ENCODE assay signal across 25 cellular contexts in the genomic region with DNA sequence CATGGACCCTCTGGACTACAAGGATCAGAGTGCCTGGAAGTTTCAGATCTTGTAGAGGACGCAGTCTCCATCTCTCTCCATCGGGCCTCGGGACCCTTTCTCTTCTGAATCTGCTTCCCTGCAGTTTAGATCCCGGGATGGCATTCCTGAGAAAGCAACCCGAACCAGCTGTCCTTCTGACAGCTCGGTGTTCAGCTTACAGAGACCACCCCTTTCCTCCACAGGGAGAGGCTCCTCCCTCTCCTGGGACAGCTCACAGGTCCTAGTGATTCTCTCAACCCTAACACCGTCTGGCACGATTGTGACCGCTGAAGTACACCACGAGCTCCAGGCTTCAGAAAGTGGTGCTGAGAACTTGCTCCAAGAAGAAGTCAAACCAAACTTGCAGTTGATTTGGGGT. TPM values are rescaled to one million over a fixed set of nuclear protein-coding genes. Genes with fewer than 3 reads are reported as not detected.
DNase-seq lines count a peak whose midpoint lies in the region; ATAC-seq, FAIRE-seq and TF ChIP-seq lines count a peak whose summit lies in the region.
"Had no signal": no experiment of that assay in that cellular context is flagged by ENCODE, and none has a peak within 500 bp of the region (broad histone marks: within the 10 kb centered on the region; RNA-seq: fewer than 3 reads in every experiment).

No MANE protein-coding gene starts in this region.

- H3K9me3 ChIP-seq in K562 (replicated peaks; ENCODE audit: control insufficient read depth, insufficient read depth, low read depth, low read length) (no peaks in the 10 kb centered on the region; the same call in 1 of the 2 replicates), kidney (ENCODE audit: control insufficient read depth in 1 of 2, low read length in 2 of 2) (no peaks in the 10 kb centered on the region), parathyroid adenoma (ENCODE audit: control insufficient read depth, low read length) (no peaks in the 10 kb centered on the region)

- no peak for TF ChIP-seq RAD21 in K562 (CRISPR knock-in tag; conservative IDR thresholded peaks at IDR 0.05 in 1 of 2, IDR thresholded peaks at IDR 0.05 in 1 of 2)

- BruUV-seq in K562 (replicated peaks; lab: Mats Ljungman, UMichigan) = no TSS peak

- no peak for TF ChIP-seq POLR2A in K562 (conservative IDR thresholded peaks at IDR 0.05)

- POLR2A ChIA-PET in K562 (lab: Yijun Ruan, JAX) = interaction anchor here (0.5 to 0.6 kb wide), 3 partner anchors 11 to 1464 kb away, joined by 3 to 4 read pairs (median 3); no protein-coding TSS in a partner anchor

- no peak overlapping the region for H3K4me2 ChIP-seq in K562 (ENCODE audit: insufficient read depth, low read length)
- no peak overlapping the region for H3K4me2 ChIP-seq in parathyroid adenoma (ENCODE audit: low read length)

- in situ Hi-C loops in K562 (cut with MboI) = no loop called here

- no peaks in the 10 kb centered on the region for H4K20me1 ChIP-seq in K562 (replicated peaks; ENCODE audit: control insufficient read depth, insufficient read depth, low read length)

- TF ChIP-seq EP300 in K562 (IDR thresholded peaks at IDR 0.05; ENCODE audit: low read length) = no peak

- TF ChIP-seq CTCF in K562 (IDR thresholded peaks at IDR 0.05 in 2 of 3, conservative IDR thresholded peaks at IDR 0.05 in 1 of 3; ENCODE audit: insufficient read depth in 2 of 3, low read depth in 1 of 3, low read length in 3 of 3) = no peak
- no peak for TF ChIP-seq CTCF in kidney (IDR thresholded peaks at IDR 0.05; ENCODE audit: borderline replicate concordance, extremely low read depth, insufficient read depth)
- TF ChIP-seq CTCF in parathyroid adenoma (IDR thresholded peaks at IDR 0.05) = no peak

- WGBS in K562 (ENCODE audit: insufficient coverage, low coverage, missing lambda C conversion rate) = 20% methylated on average over 10 of the region's 10 CpGs

- peaks cover 2 to 11% of the 10 kb centered on the region in 2 experiments for H3K27me3 ChIP-seq in K562 (ENCODE audit: control insufficient read depth in 2 of 2, insufficient read depth in 2 of 2, low read length in 2 of 2)
- H3K27me3 ChIP-seq in parathyroid adenoma (ENCODE audit: control insufficient read depth, insufficient read depth, low read length) = no peaks in the 10 kb centered on the region

- no peak overlapping the region for H3K27ac ChIP-seq in K562 (ENCODE audit: extremely low read depth, low read depth, low read length)
- no peak overlapping the region for H3K27ac ChIP-seq in kidney (ENCODE audit: low read depth in 2 of 2, low read length in 2 of 2)
- no peak overlapping the region for H3K27ac ChIP-seq in parathyroid adenoma

- no peaks in the 10 kb centered on the region for H3K79me2 ChIP-seq in K562 (ENCODE audit: control insufficient read depth, insufficient read depth, low read length)
- no peaks in the 10 kb centered on the region for H3K79me2 ChIP-seq in parathyroid adenoma

- H3K4me1 ChIP-seq in K562 (replicated peaks in 1 of 2; ENCODE audit: control insufficient read depth in 2 of 2, insufficient read depth in 2 of 2, low read length in 2 of 2) (peaks cover 0 to 5% of the 10 kb centered on the region in 2 experiments; a peak in 2 of 5 replicates), kidney (ENCODE audit: control insufficient read depth in 1 of 2, insufficient read depth in 1 of 2, low read depth in 1 of 2, low read length in 2 of 2) (no peaks in the 10 kb centered on the region), parathyroid adenoma (no peaks in the 10 kb centered on the region)

- no peak for ATAC-seq in K562
- ATAC-seq: right cardiac atrium; stimulated activated naive CD8-positive, alpha-beta T cell treated with anti-CD3 and anti-CD28 coated beads, Interleukin-15, Interleukin-2, amounts not matched to agents 100 U/mL and 50 U/mL, for 24 hours had no signal

- H3K9me1 ChIP-seq in K562 (ENCODE audit: control insufficient read depth, insufficient read depth, low read length) = no peaks in the 10 kb centered on the region

- CTCF ChIA-PET in K562 (lab: Yijun Ruan, JAX; ENCODE audit: low intra/inter-chr PET ratio) = no interaction called here

- H3K4me3 ChIP-seq in K562 (no peak overlapping the region), kidney (ENCODE audit: low read length in 2 of 2) (no peak overlapping the region), parathyroid adenoma (ENCODE audit: low read depth, low read length) (no peak overlapping the region)

- intact Hi-C loops in K562 (cut with micrococcal nuclease) (no loop called here), kidney (cut with DNase I) (no loop called here)

- H2AFZ ChIP-seq in K562 (ENCODE audit: low read depth, low read length) (0 out of 2 replicates have a peak overlapping the region, but pooled peaks have one; percentile 30), parathyroid adenoma (peak overlapping the region; percentile 62)

- DNase-seq in NCI-H524 (lab: John Stamatoyannopoulos, UW) (peak; percentile 45 to 78), K562 (ENCODE audit: extremely low read depth in 1 of 4, low spot score in 3 of 4) (no peak), kidney (peak; percentile 4), NCI-H748 treated with DMSO at 0.1 percent for 48 hours (lab: John Stamatoyannopoulos, UW) (no peak), H4 (ENCODE audit: low spot score) (no peak), GOT3 (lab: John Stamatoyannopoulos, UW) (no peak)
- DNase-seq: activated CD4-positive, alpha-beta memory T cell treated with anti-CD3 and anti-CD28 coated beads, Interleukin-2, amount 10 ng/mL, durations not matched to agents 7 days and 5 days; activated CD4-positive, CD25-positive, alpha-beta regulatory T cell; activated gamma-delta T cell; CD4-positive, CD25-positive, alpha-beta regulatory T cell; GF-D8; NCI-H1092; NCI-H2029; NCI-H446 treated with DMSO at 0.1 percent for 48 hours; occipital lobe; right cardiac atrium; stimulated activated CD4-positive, alpha-beta T cell treated with anti-CD3 and anti-CD28 coated beads, Interleukin-12 subunit alpha, Interleukin-12 subunit beta, amount 100 ng/mL, for 4 hours; stimulated activated CD4-positive, alpha-beta T cell treated with anti-CD3 and anti-CD28 coated beads, Interleukin-4, amount 100 ng/mL, for 4 hours; stimulated activated naive CD8-positive, alpha-beta T cell treated with anti-CD3 and anti-CD28 coated beads, Interleukin-15, Interleukin-2, amounts not matched to agents 100 U/mL and 50 U/mL, for 24 hours had no signal

- FAIRE-seq in K562 (lab: Jason Lieb, UNC) (no peak), kidney (lab: Jason Lieb, UNC) (no peak)

- H3K36me3 ChIP-seq in K562 (ENCODE audit: control insufficient read depth, insufficient read depth, low read length) = no peaks in the 10 kb centered on the region
- no peaks in the 10 kb centered on the region for H3K36me3 ChIP-seq in kidney (ENCODE audit: control insufficient read depth in 1 of 2, insufficient read depth in 2 of 2, low read length in 2 of 2)
- no peaks in the 10 kb centered on the region for H3K36me3 ChIP-seq in parathyroid adenoma (ENCODE audit: control insufficient read depth, insufficient read depth, low read length)

- H3K9ac ChIP-seq in K562 (ENCODE audit: insufficient read depth in 1 of 2, low read depth in 2 of 2, low read length in 2 of 2) (no peak overlapping the region; a peak in 1 of 4 replicates), kidney (ENCODE audit: low read length in 2 of 2) (no peak overlapping the region), parathyroid adenoma (no peak overlapping the region)

RNA-seq across cellular contexts. Expression of gene CRX, which starts 18.2 kb away (rescaled TPM):
- total RNA-seq in K562 (2011; cell fraction: chromatin; rRNA removed; ENCODE audit: low replicate concordance) = not detected in 2 replicates
- total RNA-seq in K562 (2011; cell fraction: nucleolus; rRNA removed) = not detected in 2 replicates
- total RNA-seq in K562 (2011; cell fraction: nucleoplasm; rRNA removed) = not detected in 2 replicates
- total RNA-seq in K562 (2014; rRNA removed) (not detected in 2 replicates), K562 (2014; rRNA removed; fragmentation: Illumina TruSeq; extraction: Trizol) (not detected in 2 replicates), K562 (2015; rRNA removed; fragmentation: Illumina TruSeq; extraction: Trizol) (not detected in 2 replicates), K562 (2021) (not detected in 2 replicates), kidney (not detected)
- polyA plus RNA-seq in K562 (2011; rRNA removed) (not detected in 2 replicates), K562 (2014; fragmentation: Illumina TruSeq; extraction: Trizol) (not detected in 2 replicates), K562 (2014; fragmentation: Nextera tagmentation; extraction: Ambion mirVana) (under 1 TPM in 1 of 2 experiments, not detected in 1; 0.01 TPM), K562 (2014; rRNA removed) (not detected in 2 replicates), kidney (ENCODE audit: insufficient read depth, low read depth, low replicate concordance) (not detected)
- not detected in 2 replicates for polyA plus RNA-seq in K562 (2011; cell fraction: cytosol; rRNA removed)
- not detected in 2 replicates for polyA plus RNA-seq in K562 (2011; cell fraction: nucleus; rRNA removed)
- polyA plus RNA-seq in K562 (2012) = 0.01 and 0.04 TPM in 2 replicates
- not detected in 2 replicates for polyA minus RNA-seq in K562 (2011; rRNA and poly(A)+ RNA removed)
- not detected in 2 replicates for polyA minus RNA-seq in K562 (2011; cell fraction: cytosol; rRNA and poly(A)+ RNA removed)
- polyA minus RNA-seq in K562 (2011; cell fraction: nucleus; rRNA and poly(A)+ RNA removed) = not detected in 2 replicates
- total RNA-seq in H4 (2014; rRNA removed; shearing (Covaris generic)) = not detected in 2 replicates
- total RNA-seq: activated CD4-positive, alpha-beta memory T cell treated with anti-CD3 and anti-CD28 coated beads, Interleukin-2, amount 10 ng/mL, durations not matched to agents 7 days and 5 days; CD4-positive, CD25-positive, alpha-beta regulatory T cell; LHCN-M2; lower leg skin; occipital lobe; right cardiac atrium; RPMI7951 had no signal
- polyA plus RNA-seq: CD4-positive, CD25-positive, alpha-beta regulatory T cell; right cardiac atrium had no signal

RNA-seq across cellular contexts. Expression of gene TPRX2, which starts 19.1 kb away (rescaled TPM):
- not detected in 2 replicates for total RNA-seq in K562 (2011; cell fraction: chromatin; rRNA removed; ENCODE audit: low replicate concordance)
- not detected in 2 replicates for total RNA-seq in K562 (2011; cell fraction: nucleolus; rRNA removed)
- not detected in 2 replicates for total RNA-seq in K562 (2011; cell fraction: nucleoplasm; rRNA removed)
- total RNA-seq in K562 (2014; rRNA removed) (not detected in 2 replicates), K562 (2014; rRNA removed; fragmentation: Illumina TruSeq; extraction: Trizol) (not detected in 2 replicates), K562 (2015; rRNA removed; fragmentation: Illumina TruSeq; extraction: Trizol) (not detected in 2 replicates), K562 (2021) (not detected in 2 replicates), kidney (not detected)
- polyA plus RNA-seq in K562 (2011; rRNA removed) (not detected in 2 replicates), K562 (2014; fragmentation: Illumina TruSeq; extraction: Trizol) (not detected in 2 replicates), K562 (2014; fragmentation: Nextera tagmentation; extraction: Ambion mirVana) (not detected), K562 (2014; rRNA removed) (not detected in 2 replicates), kidney (ENCODE audit: insufficient read depth, low read depth, low replicate concordance) (not detected)
- polyA plus RNA-seq in K562 (2011; cell fraction: cytosol; rRNA removed) = not detected in 2 replicates
- polyA plus RNA-seq in K562 (2011; cell fraction: nucleus; rRNA removed) = not detected in 2 replicates
- not detected in 2 replicates for polyA plus RNA-seq in K562 (2012)
- polyA minus RNA-seq in K562 (2011; rRNA and poly(A)+ RNA removed) = not detected in 2 replicates
- not detected in 2 replicates for polyA minus RNA-seq in K562 (2011; cell fraction: cytosol; rRNA and poly(A)+ RNA removed)
- not detected in 2 replicates for polyA minus RNA-seq in K562 (2011; cell fraction: nucleus; rRNA and poly(A)+ RNA removed)
- not detected in 2 replicates for total RNA-seq in H4 (2014; rRNA removed; shearing (Covaris generic))
- total RNA-seq: activated CD4-positive, alpha-beta memory T cell treated with anti-CD3 and anti-CD28 coated beads, Interleukin-2, amount 10 ng/mL, durations not matched to agents 7 days and 5 days; CD4-positive, CD25-positive, alpha-beta regulatory T cell; LHCN-M2; lower leg skin; occipital lobe; right cardiac atrium; RPMI7951 had no signal
- polyA plus RNA-seq: adipose tissue; CD4-positive, CD25-positive, alpha-beta regulatory T cell; right cardiac atrium; thymus had no signal

RNA-seq across cellular contexts. Expression of gene TPRX1, which starts 35.6 kb away (rescaled TPM):
- total RNA-seq in K562 (2011; cell fraction: chromatin; rRNA removed; ENCODE audit: low replicate concordance) = not detected in 2 replicates
- not detected in 2 replicates for total RNA-seq in K562 (2011; cell fraction: nucleolus; rRNA removed)
- total RNA-seq in K562 (2011; cell fraction: nucleoplasm; rRNA removed) = not detected in 2 replicates
- not detected in 2 replicates for total RNA-seq in K562 (2014; rRNA removed)
- not detected in 2 replicates for total RNA-seq in K562 (2014; rRNA removed; fragmentation: Illumina TruSeq; extraction: Trizol)
- total RNA-seq in K562 (2015; rRNA removed; fragmentation: Illumina TruSeq; extraction: Trizol) = not detected in 2 replicates
- total RNA-seq in K562 (2021) = not detected in 2 replicates
- not detected in 2 replicates for polyA plus RNA-seq in K562 (2011; rRNA removed)
- not detected in 2 replicates for polyA plus RNA-seq in K562 (2011; cell fraction: cytosol; rRNA removed)
- polyA plus RNA-seq in K562 (2011; cell fraction: nucleus; rRNA removed) = not detected in 2 replicates
- not detected in 2 replicates for polyA plus RNA-seq in K562 (2012)
- not detected in 2 replicates for polyA plus RNA-seq in K562 (2014; fragmentation: Illumina TruSeq; extraction: Trizol)
- not detected for polyA plus RNA-seq in K562 (2014; fragmentation: Nextera tagmentation; extraction: Ambion mirVana)
- not detected in 2 replicates for polyA plus RNA-seq in K562 (2014; rRNA removed)
- not detected in 2 replicates for polyA minus RNA-seq in K562 (2011; rRNA and poly(A)+ RNA removed)
- not detected in 2 replicates for polyA minus RNA-seq in K562 (2011; cell fraction: cytosol; rRNA and poly(A)+ RNA removed)
- not detected in 2 replicates for polyA minus RNA-seq in K562 (2011; cell fraction: nucleus; rRNA and poly(A)+ RNA removed)
- total RNA-seq in kidney = not detected
- polyA plus RNA-seq in kidney (ENCODE audit: insufficient read depth, low read depth, low replicate concordance) = not detected
- total RNA-seq in H4 (2014; rRNA removed; shearing (Covaris generic)) = not detected in 2 replicates
- total RNA-seq: activated CD4-positive, alpha-beta memory T cell treated with anti-CD3 and anti-CD28 coated beads, Interleukin-2, amount 10 ng/mL, durations not matched to agents 7 days and 5 days; CD4-positive, CD25-positive, alpha-beta regulatory T cell; LHCN-M2; lower leg skin; occipital lobe; right cardiac atrium; RPMI7951 had no signal
- polyA plus RNA-seq: adipose tissue; CD4-positive, CD25-positive, alpha-beta regulatory T cell; right cardiac atrium; thymus had no signal

RNA-seq across cellular contexts. Expression of gene SULT2A1, which starts 46.2 kb away (rescaled TPM):
- not detected in 2 replicates for total RNA-seq in K562 (2011; cell fraction: chromatin; rRNA removed; ENCODE audit: low replicate concordance)
- total RNA-seq in K562 (2011; cell fraction: nucleolus; rRNA removed) = not detected in 2 replicates
- total RNA-seq in K562 (2011; cell fraction: nucleoplasm; rRNA removed) = not detected in 2 replicates
- total RNA-seq in K562 (2014; rRNA removed) (not detected in 2 replicates), K562 (2014; rRNA removed; fragmentation: Illumina TruSeq; extraction: Trizol) (not detected in 2 replicates), K562 (2015; rRNA removed; fragmentation: Illumina TruSeq; extraction: Trizol) (0.11 and 0.25 TPM in 2 replicates), K562 (2021) (0.16 and 0.18 TPM in 2 replicates), kidney (not detected)
- polyA plus RNA-seq in K562 (2011; rRNA removed) (0.03 and 0.04 TPM in 2 replicates), K562 (2014; fragmentation: Illumina TruSeq; extraction: Trizol) (0.07 TPM in 1 of 2 replicates, not detected in the other), K562 (2014; fragmentation: Nextera tagmentation; extraction: Ambion mirVana) (under 1 TPM in 1 of 2 experiments, not detected in 1; 0.07 TPM), K562 (2014; rRNA removed) (not detected in 2 replicates), kidney (ENCODE audit: insufficient read depth, low read depth, low replicate concordance) (not detected)
- polyA plus RNA-seq in K562 (2011; cell fraction: cytosol; rRNA removed) = 0.10 TPM in 1 of 2 replicates, not detected in the other
- polyA plus RNA-seq in K562 (2011; cell fraction: nucleus; rRNA removed) = not detected in 2 replicates
- polyA plus RNA-seq in K562 (2012) = 0.13 and 0.29 TPM in 2 replicates
- polyA minus RNA-seq in K562 (2011; rRNA and poly(A)+ RNA removed) = not detected in 2 replicates
- not detected in 2 replicates for polyA minus RNA-seq in K562 (2011; cell fraction: cytosol; rRNA and poly(A)+ RNA removed)
- polyA minus RNA-seq in K562 (2011; cell fraction: nucleus; rRNA and poly(A)+ RNA removed) = not detected in 2 replicates
- not detected in 2 replicates for total RNA-seq in H4 (2014; rRNA removed; shearing (Covaris generic))
- total RNA-seq: activated CD4-positive, alpha-beta memory T cell treated with anti-CD3 and anti-CD28 coated beads, Interleukin-2, amount 10 ng/mL, durations not matched to agents 7 days and 5 days; CD4-positive, CD25-positive, alpha-beta regulatory T cell; LHCN-M2; lower leg skin; occipital lobe; right cardiac atrium; RPMI7951 had no signal
- polyA plus RNA-seq: CD4-positive, CD25-positive, alpha-beta regulatory T cell; right cardiac atrium had no signal

Comparison
In these comparisons a context has a peak if more than half of its experiments do, and no peak if none do; other contexts are left out.
1. DNase-seq: peak in NCI-H524 (2 of 2) and kidney (single experiment); none in K562 (0 of 4), NCI-H748 treated with DMSO at 0.1 percent for 48 hours (single experiment), H4 (single experiment) and GOT3 (single experiment).